ENCODE assay signal across 20 cellular contexts in the genomic region with DNA sequence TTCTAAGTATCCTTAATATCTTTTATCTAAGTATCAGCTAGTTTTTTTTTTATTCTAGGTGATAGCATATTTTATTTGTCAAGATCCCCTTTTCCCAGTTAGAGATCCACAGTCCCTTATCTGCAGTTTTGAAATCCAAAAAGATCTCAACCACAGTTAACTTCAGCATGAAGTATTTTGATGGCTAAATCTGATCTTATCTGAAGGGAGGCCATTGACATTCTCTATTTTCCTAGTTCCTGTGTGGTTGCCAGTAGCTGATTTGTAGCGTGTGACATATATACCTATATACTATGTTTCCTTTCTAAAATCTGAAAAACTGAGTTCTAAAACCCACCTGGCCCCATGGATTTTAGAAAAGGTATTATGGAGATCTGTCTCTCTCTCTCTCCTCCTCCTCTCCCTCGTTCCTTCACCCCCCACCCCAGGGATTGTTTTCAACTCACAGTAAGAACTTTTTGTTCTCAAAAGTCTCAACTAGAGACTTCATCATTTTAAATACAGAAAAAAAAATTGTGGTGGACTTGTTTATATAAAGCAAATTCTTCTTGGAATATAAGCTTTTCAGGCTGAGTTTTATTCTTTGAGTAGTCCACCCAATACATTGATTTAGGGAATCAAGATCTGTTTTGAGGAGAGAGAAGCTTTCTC. TPM values are rescaled to one million over a fixed set of nuclear protein-coding genes. Genes with fewer than 3 reads are reported as not detected.
A peak's percentile ranks its signal among the peaks of the same experiment; 100 is the strongest.
DNase-seq lines count a peak whose midpoint lies in the region; ATAC-seq and TF ChIP-seq lines count a peak whose summit lies in the region.
"Had no signal": no experiment of that assay in that cellular context is flagged by ENCODE, and none has a peak within 500 bp of the region (broad histone marks: within the 10 kb centered on the region; RNA-seq: fewer than 3 reads in every experiment).

No MANE protein-coding gene starts in this region.

- peaks cover 74% of the 10 kb centered on the region for H3K4me1 Mint-ChIP-seq in activated naive CD4-positive, alpha-beta T cell treated with anti-CD3 and anti-CD28 coated beads for 36 hours (ENCODE audit: low read depth)
- peaks cover 46% of the 10 kb centered on the region for H3K4me1 Mint-ChIP-seq in T-helper 17 cell

- H3K9me3 Mint-ChIP-seq in activated naive CD4-positive, alpha-beta T cell treated with anti-CD3 and anti-CD28 coated beads for 36 hours = peaks cover 3% of the 10 kb centered on the region
- H3K9me3 Mint-ChIP-seq: activated T-helper 2 cell treated with anti-CD3 and anti-CD28 coated beads, Interferon-gamma antibody, Interleukin-2, Interleukin-4, amounts not matched to agents 10 μg/mL and 5 μg/mL and 100 μg/mL, durations not matched to agents 14 hours and 24 hours and 36 hours; effector memory CD8-positive, alpha-beta T cell had no signal

- no peaks in the 10 kb centered on the region for H3K27me3 ChIP-seq in tibial artery

- TF ChIP-seq CTCF in tibial artery (IDR thresholded peaks at IDR 0.05) = no peak

- peaks cover 25% of the 10 kb centered on the region for H3K36me3 Mint-ChIP-seq in activated naive CD4-positive, alpha-beta T cell treated with anti-CD3 and anti-CD28 coated beads for 36 hours (ENCODE audit: low read depth)
- peaks cover 2% of the 10 kb centered on the region for H3K36me3 Mint-ChIP-seq in T-helper 17 cell (ENCODE audit: low read depth)

- CTCF ChIA-PET in activated naive CD4-positive, alpha-beta T cell treated with anti-CD3 and anti-CD28 coated beads for 36 hours (lab: Charles Lee) = interaction anchor here (0.7 to 1.0 kb wide), 3 partner anchors 12 to 376 kb away, joined by 3 to 4 read pairs (median 4); partner anchors contain the start of gene TCF12

- H3K4me3 ChIP-seq in tibial artery = no peak overlapping the region

- H3K4me3 Mint-ChIP-seq in activated naive CD4-positive, alpha-beta T cell treated with anti-CD3 and anti-CD28 coated beads for 36 hours = no peak overlapping the region
- no peak overlapping the region for H3K4me3 Mint-ChIP-seq in T-helper 17 cell
- H3K4me3 Mint-ChIP-seq: effector memory CD8-positive, alpha-beta T cell had no signal

- H3K27me3 Mint-ChIP-seq in activated naive CD4-positive, alpha-beta T cell treated with anti-CD3 and anti-CD28 coated beads for 36 hours (ENCODE audit: low read depth) = no peaks in the 10 kb centered on the region
- H3K27me3 Mint-ChIP-seq in T-helper 17 cell = no peaks in the 10 kb centered on the region
- H3K27me3 Mint-ChIP-seq: effector memory CD8-positive, alpha-beta T cell; progenitor cell of endocrine pancreas had no signal

- intact Hi-C loops in activated naive CD4-positive, alpha-beta T cell treated with anti-CD3 and anti-CD28 coated beads for 36 hours (cut with micrococcal nuclease) = no loop called here
- intact Hi-C loops in tibial artery (cut with DNase I; ENCODE audit: low total_unique reads) = no loop called here

- H3K27ac ChIP-seq in tibial artery = peak overlapping the region; percentile 45 to 58
- H3K27ac ChIP-seq: C4-2B had no signal

- H3K27ac Mint-ChIP-seq in activated naive CD4-positive, alpha-beta T cell treated with anti-CD3 and anti-CD28 coated beads for 36 hours = peak overlapping the region; percentile 35
- H3K27ac Mint-ChIP-seq in T-helper 17 cell = peak overlapping the region; percentile 14
- H3K27ac Mint-ChIP-seq: activated T-helper 2 cell treated with anti-CD3 and anti-CD28 coated beads, Interferon-gamma antibody, Interleukin-2, Interleukin-4, amounts not matched to agents 10 μg/mL and 5 μg/mL and 100 μg/mL, durations not matched to agents 14 hours and 24 hours and 36 hours had no signal

- H3K36me3 ChIP-seq in tibial artery = no peaks in the 10 kb centered on the region

- peaks cover 0 to 69% (median 38%) of the 10 kb centered on the region in 4 donors for H3K4me1 ChIP-seq in tibial artery

- no peaks in the 10 kb centered on the region for H3K9me3 ChIP-seq in T-helper 17 cell (ENCODE audit: control insufficient read depth, low read length, poor library complexity, severe bottlenecking)
- peaks cover 0 to 3% (median 0%) of the 10 kb centered on the region in 3 donors for H3K9me3 ChIP-seq in tibial artery

- DNase-seq in activated naive CD4-positive, alpha-beta T cell treated with anti-CD3 and anti-CD28 coated beads for 36 hours = no peak
- no peak for DNase-seq in activated naive CD4-positive, alpha-beta T cell treated with Interleukin-2 at 50 U/mL for 16 hours
- DNase-seq in T-helper 17 cell (no peak), iris pigment epithelial cell (ENCODE audit: low read depth) (peak; percentile 68), tibial artery (no peak), NCI-H146 (lab: John Stamatoyannopoulos, UW) (no peak), left lobe of liver (ENCODE audit: low spot score) (no peak)
- DNase-seq: anterior cingulate cortex; cerebellar nuclear complex; effector memory CD8-positive, alpha-beta T cell; KBM-7; NCI-H1092 treated with DMSO at 0.1 percent for 48 hours; NCI-H2081; NCI-H524; stimulated activated CD4-positive, alpha-beta T cell treated with anti-CD3 and anti-CD28 coated beads, Interleukin-2, amount 100 ng/mL, for 24 hours; stimulated activated naive CD8-positive, alpha-beta T cell treated with anti-CD3 and anti-CD28 coated beads, Interleukin-15, Interleukin-2, amounts not matched to agents 100 U/mL and 50 U/mL, for 24 hours had no signal

- ATAC-seq in T-helper 17 cell (no peak), left lobe of liver (no peak), HG03520 (IDR thresholded peaks at IDR 0.05; ENCODE audit: unreplicated experiment) (no peak)
- ATAC-seq: effector memory CD8-positive, alpha-beta T cell; stimulated activated naive CD8-positive, alpha-beta T cell treated with anti-CD3 and anti-CD28 coated beads, Interleukin-15, Interleukin-2, amounts not matched to agents 100 U/mL and 50 U/mL, for 24 hours had no signal

RNA-seq across cellular contexts. Expression of gene TCF12, which starts 12.3 kb away (rescaled TPM):
- total RNA-seq in activated naive CD4-positive, alpha-beta T cell treated with anti-CD3 and anti-CD28 coated beads for 36 hours = 10 to 100 TPM; 65.7 to 70.7 TPM
- 10 to 100 TPM; 71.5 to 77.0 TPM for total RNA-seq in T-helper 17 cell
- total RNA-seq in left lobe of liver = 29.8 TPM
